Comparison of ENCODE assay signal across 11 cellular contexts in genomic region chrX:129786210-129786651, GRCh38. TPM values are rescaled to one million over a fixed set of nuclear protein-coding genes. Genes with fewer than 3 reads are reported as not detected.
DNase-seq lines count a peak whose midpoint lies in the region; ATAC-seq and TF ChIP-seq lines count a peak whose summit lies in the region.
"Had no signal": no experiment of that assay in that cellular context is flagged by ENCODE, and none has a peak within 500 bp of the region (broad histone marks: within the 10 kb centered on the region; RNA-seq: fewer than 3 reads in every experiment).

No MANE protein-coding gene starts in this region.

- peak overlapping the region; percentile 68 for H3K4me3 Mint-ChIP-seq in T-helper 2 cell treated with Interferon-gamma antibody and Interleukin-4, amounts not matched to agents 5 μg/mL and 100 μg/mL, for 36 hours
- H3K4me3 Mint-ChIP-seq in endothelial cell (ENCODE audit: unreplicated experiment), result no peak overlapping the region
- H3K4me3 Mint-ChIP-seq in progenitor cell of endocrine pancreas (ENCODE audit: low read depth), result no peak overlapping the region

- ATAC-seq in HG02763 (IDR thresholded peaks at IDR 0.05; ENCODE audit: unreplicated experiment), result peak; percentile 73
- no peak for ATAC-seq in heart left ventricle
- ATAC-seq: A549 had no signal

- no peaks in the 10 kb centered on the region for H3K9me3 Mint-ChIP-seq in T-helper 2 cell treated with Interferon-gamma antibody and Interleukin-4, amounts not matched to agents 5 μg/mL and 100 μg/mL, for 36 hours
- H3K9me3 Mint-ChIP-seq in endothelial cell (ENCODE audit: unreplicated experiment), result no peaks in the 10 kb centered on the region
- peaks cover 5% of the 10 kb centered on the region for H3K9me3 Mint-ChIP-seq in progenitor cell of endocrine pancreas (ENCODE audit: low read depth)

- peak overlapping the region; percentile 68 for H3K27ac Mint-ChIP-seq in T-helper 2 cell treated with Interferon-gamma antibody and Interleukin-4, amounts not matched to agents 5 μg/mL and 100 μg/mL, for 36 hours
- no peak overlapping the region for H3K27ac Mint-ChIP-seq in endothelial cell (ENCODE audit: unreplicated experiment)
- H3K27ac Mint-ChIP-seq in progenitor cell of endocrine pancreas, result no peak overlapping the region

- no peaks in the 10 kb centered on the region for H3K27me3 ChIP-seq in heart left ventricle

- TF ChIP-seq CTCF in endothelial cell (IDR thresholded peaks at IDR 0.05; ENCODE audit: unreplicated experiment), result no peak
- TF ChIP-seq CTCF in progenitor cell of endocrine pancreas (IDR thresholded peaks at IDR 0.05; ENCODE audit: unreplicated experiment), result no peak
- TF ChIP-seq CTCF in heart left ventricle (IDR thresholded peaks at IDR 0.05), result no peak

- H3K4me3 ChIP-seq in heart left ventricle, result no peak overlapping the region
- H3K4me3 ChIP-seq: A549 had no signal

- no peak for TF ChIP-seq POLR2A in heart left ventricle (IDR thresholded peaks at IDR 0.05)

- DNase-seq in T-helper 2 cell treated with Interferon-gamma antibody and Interleukin-4, amounts not matched to agents 5 μg/mL and 100 μg/mL, for 36 hours (ENCODE audit: low spot score), result no peak
- DNase-seq in T-helper 2 cell (no peak), NOMO-1 treated with DMSO at 0.1 percent for 48 hours (lab: John Stamatoyannopoulos, UW; ENCODE audit: unreplicated experiment) (peak; percentile 78), posterior vena cava (ENCODE audit: low spot score) (peak; percentile 31), endothelial cell (ENCODE audit: low spot score) (no peak), progenitor cell of endocrine pancreas (ENCODE audit: low spot score, unreplicated experiment) (no peak), heart left ventricle (no peak)
- DNase-seq: trophoblast cell had no signal

- intact Hi-C loops in posterior vena cava (cut with DNase I) (no loop called here), heart left ventricle (cut with DNase I) (no loop called here)

- H3K4me1 ChIP-seq in heart left ventricle, result peaks cover 0 to 19% (median 0%) of the 10 kb centered on the region in 12 donors
- H3K4me1 ChIP-seq: A549 had no signal

- H3K36me3 ChIP-seq in heart left ventricle, result peaks cover 0 to 16% (median 0%) of the 10 kb centered on the region in 9 donors

- peaks cover 47% of the 10 kb centered on the region for H3K4me1 Mint-ChIP-seq in T-helper 2 cell treated with Interferon-gamma antibody and Interleukin-4, amounts not matched to agents 5 μg/mL and 100 μg/mL, for 36 hours (ENCODE audit: low read depth)
- H3K4me1 Mint-ChIP-seq in endothelial cell (ENCODE audit: unreplicated experiment), result peaks cover 9% of the 10 kb centered on the region
- no peaks in the 10 kb centered on the region for H3K4me1 Mint-ChIP-seq in progenitor cell of endocrine pancreas (ENCODE audit: low read depth)

- no peaks in the 10 kb centered on the region for H3K9me3 ChIP-seq in heart left ventricle
- H3K9me3 ChIP-seq: A549 had no signal

- H3K36me3 Mint-ChIP-seq in T-helper 2 cell treated with Interferon-gamma antibody and Interleukin-4, amounts not matched to agents 5 μg/mL and 100 μg/mL, for 36 hours (ENCODE audit: low read depth), result peaks cover 67% of the 10 kb centered on the region
- no peaks in the 10 kb centered on the region for H3K36me3 Mint-ChIP-seq in endothelial cell (ENCODE audit: low read depth, unreplicated experiment)
- no peaks in the 10 kb centered on the region for H3K36me3 Mint-ChIP-seq in progenitor cell of endocrine pancreas (ENCODE audit: insufficient read depth)

- no peaks in the 10 kb centered on the region for H3K27me3 Mint-ChIP-seq in T-helper 2 cell treated with Interferon-gamma antibody and Interleukin-4, amounts not matched to agents 5 μg/mL and 100 μg/mL, for 36 hours (ENCODE audit: low read depth)
- peaks cover 1% of the 10 kb centered on the region for H3K27me3 Mint-ChIP-seq in endothelial cell (ENCODE audit: unreplicated experiment)
- no peaks in the 10 kb centered on the region for H3K27me3 Mint-ChIP-seq in progenitor cell of endocrine pancreas

- WGBS in heart left ventricle, 4 donors, result 50 to 66% (median 59%) methylated on average over 3 of the region's 3 CpGs

- H3K27ac ChIP-seq in heart left ventricle, result no peak overlapping the region
- H3K27ac ChIP-seq: A549 had no signal

RNA-seq across cellular contexts. Expression of gene SASH3, which starts 6.5 kb away (rescaled TPM):
- 10 to 100 TPM; 11.6 to 18.5 TPM for total RNA-seq in posterior vena cava
- total RNA-seq in endothelial cell (ENCODE audit: unreplicated experiment), result not detected
- total RNA-seq in progenitor cell of endocrine pancreas, result not detected in 2 replicates
- 10 to 100 TPM in 1 of 9 donors, 1 to 10 TPM in 6, under 1 TPM in 2; 0.74 to 27.8 (median 1.6) TPM for total RNA-seq in heart left ventricle
- polyA plus RNA-seq in heart left ventricle, result 1 to 10 TPM in 1 of 2 donors, under 1 TPM in 1; 0.61 to 2.4 TPM
- total RNA-seq: bronchial epithelial cell had no signal
- polyA plus RNA-seq: A549 had no signal

RNA-seq across cellular contexts. Expression of gene XPNPEP2, which starts 47.5 kb away (rescaled TPM):
- total RNA-seq in posterior vena cava (10 to 100 TPM; 11.3 to 29.3 TPM), endothelial cell (ENCODE audit: unreplicated experiment) (1.7 TPM), progenitor cell of endocrine pancreas (0.11 TPM in 1 of 2 replicates, not detected in the other), heart left ventricle (1 to 10 TPM in 3 of 9 donors, under 1 TPM in 6; 0.19 to 2.1 (median 0.56) TPM)
- polyA plus RNA-seq in heart left ventricle, result under 1 TPM; 0.19 to 0.55 TPM
- total RNA-seq: bronchial epithelial cell had no signal
- polyA plus RNA-seq: A549 had no signal

RNA-seq across cellular contexts. Expression of gene ZDHHC9, which starts 57.5 kb away (rescaled TPM):
- total RNA-seq in posterior vena cava, result 10 to 100 TPM; 23.0 to 23.7 TPM
- total RNA-seq in endothelial cell (ENCODE audit: unreplicated experiment), result 37.8 TPM
- total RNA-seq in progenitor cell of endocrine pancreas, result 34.0 and 34.7 TPM in 2 replicates
- 10 to 100 TPM in 7 of 9 donors, 1 to 10 TPM in 2; 8.1 to 39.0 (median 13.2) TPM for total RNA-seq in heart left ventricle
- 10 to 100 TPM in 1 of 2 donors, 1 to 10 TPM in 1; 3.5 to 30.8 TPM for polyA plus RNA-seq in heart left ventricle

Comparison
In these comparisons a context has a peak if more than half of its experiments do, and no peak if none do; other contexts are left out.
1. DNase-seq: peak in NOMO-1 treated with DMSO at 0.1 percent for 48 hours (single experiment) and posterior vena cava (single experiment); none in T-helper 2 cell treated with Interferon-gamma antibody and Interleukin-4, amounts not matched to agents 5 μg/mL and 100 μg/mL, for 36 hours (single experiment), T-helper 2 cell (0 of 5), endothelial cell (single experiment), progenitor cell of endocrine pancreas (single experiment) and heart left ventricle (0 of 5).